ENCODE assay signal across 8 cellular contexts in genomic region chr6:42050011-42050896, GRCh38. TPM values are rescaled to one million over a fixed set of nuclear protein-coding genes. Genes with fewer than 3 reads are reported as not detected.
DNase-seq lines count a peak whose midpoint lies in the region; ATAC-seq, FAIRE-seq and TF ChIP-seq lines count a peak whose summit lies in the region.

TSS of gene TAF8 (plus strand) at chr6:42050524. CDS start at chr6:42050542, 18 bp downstream.

- peak within 1 kb of the TSS; percentile 82 to 93 (median 89) for H3K27ac ChIP-seq in adrenal gland
- peak within 1 kb of the TSS; percentile 87 to 98 (median 94) for H3K27ac ChIP-seq in heart left ventricle
- H3K27ac ChIP-seq in upper lobe of left lung = peak within 1 kb of the TSS; percentile 86 to 98 (median 90)

- H3K9me3 Mint-ChIP-seq in T-cell = no peaks in the 10 kb centered on the region

- WGBS in adrenal gland, 4 donors = 10 to 21% (median 14%) methylated on average over 28 to 71 of the region's 71 CpGs
- 11 to 17% (median 14%) methylated on average over 65 to 71 of the region's 71 CpGs for WGBS in heart left ventricle, 4 donors
- WGBS in upper lobe of left lung, 2 donors = 9 to 11% methylated on average over 65 to 69 of the region's 71 CpGs

- H3K4me3 Mint-ChIP-seq in T-cell = peak within 1 kb of the TSS; percentile 93 to 99 (median 98)

- H3K4me1 ChIP-seq in adrenal gland (replicated peaks in 1 of 2) (peaks cover 30 to 75% of the 10 kb centered on the region in 2 donors), heart left ventricle (peaks cover 4 to 80% (median 52%) of the 10 kb centered on the region in 12 donors), upper lobe of left lung (peaks cover 44 to 68% (median 50%) of the 10 kb centered on the region in 4 donors)

- no peaks in the 10 kb centered on the region for H3K27me3 Mint-ChIP-seq in T-cell

- POLR2A ChIA-PET in T-cell (lab: Charles Lee) = interaction anchor here (0.6 to 1.4 kb wide), 6 partner anchors 11 to 718 kb away, joined by 5 to 7 read pairs (median 6); partner anchors contain the start of genes BYSL (in 1 of the 2), MED20 (in 1 of the 2) and TOMM6 (in 1 of the 2)

- peak; percentile 94 for FAIRE-seq in GM12892 (lab: Jason Lieb, UNC)

- CTCF ChIA-PET in T-cell (lab: Charles Lee) = interaction anchor here (0.5 to 1.8 kb wide), 17 partner anchors 10 to 523 kb away, joined by 3 to 19 read pairs (median 4); partner anchors contain the start of genes BYSL (in 1 of the 2), FRS3 (in 1 of the 2), MED20 (in 1 of the 2) and TOMM6 (in 1 of the 2)

- H3K27ac Mint-ChIP-seq in T-cell = peak within 1 kb of the TSS; percentile 97 to 98

- H3K27me3 ChIP-seq in adrenal gland = no peaks in the 10 kb centered on the region
- H3K27me3 ChIP-seq in heart left ventricle = no peaks in the 10 kb centered on the region
- H3K27me3 ChIP-seq in upper lobe of left lung = no peaks in the 10 kb centered on the region

- H3K4me1 Mint-ChIP-seq in T-cell = peaks cover 62 to 72% (median 62%) of the 10 kb centered on the region in 3 donors

- H3K36me3 ChIP-seq in adrenal gland (replicated peaks in 1 of 2) (peaks cover 0 to 34% of the 10 kb centered on the region in 2 donors), heart left ventricle (peaks cover 0 to 38% (median 33%) of the 10 kb centered on the region in 9 donors), upper lobe of left lung (peaks cover 0 to 31% (median 18%) of the 10 kb centered on the region in 4 donors)

- H3K9me3 ChIP-seq in adrenal gland (replicated peaks in 1 of 3) = no peaks in the 10 kb centered on the region
- H3K9me3 ChIP-seq in heart left ventricle = no peaks in the 10 kb centered on the region
- H3K9me3 ChIP-seq in upper lobe of left lung = no peaks in the 10 kb centered on the region

- TF ChIP-seq POLR2A in GM12892 (IDR thresholded peaks at IDR 0.05; ENCODE audit: low read depth, low read length) = peak; percentile 100
- peak; percentile 92 to 94 for TF ChIP-seq POLR2A in adrenal gland (IDR thresholded peaks at IDR 0.05)
- TF ChIP-seq POLR2A in heart left ventricle (IDR thresholded peaks at IDR 0.05) = peak in 1 of 2 donors; percentile 82
- TF ChIP-seq POLR2A in upper lobe of left lung (IDR thresholded peaks at IDR 0.05) = peak; percentile 68 to 95 (median 81)

- intact Hi-C loops in adrenal gland (cut with DNase I) = no loop called here
- intact Hi-C loops in heart left ventricle (cut with DNase I) = no loop called here
- intact Hi-C loops in posterior vena cava (cut with DNase I) = no loop called here

- peak; percentile 84 for DNase-seq in GM12892 (ENCODE audit: insufficient read length)
- peak; percentile 95 for DNase-seq in NCI-H146 (lab: John Stamatoyannopoulos, UW)
- peak; percentile 76 to 90 (median 83) for DNase-seq in T-cell
- DNase-seq in adrenal gland = peak; percentile 92 to 98 (median 97)
- DNase-seq in heart left ventricle = peak; percentile 92 to 96 (median 94)
- DNase-seq in posterior vena cava (ENCODE audit: low spot score) = peak; percentile 97
- peak; percentile 94 to 97 for DNase-seq in upper lobe of left lung

- ATAC-seq in HG02852 (IDR thresholded peaks at IDR 0.05; ENCODE audit: unreplicated experiment) (peak; percentile 76), T-cell (replicated peaks in 1 of 4) (peak; percentile 62 to 69 (median 63)), heart left ventricle (peak; percentile 82 to 88 (median 84)), upper lobe of left lung (ENCODE audit: low FRiP score in 2 of 2) (peak; percentile 91 to 92)

- H3K36me3 Mint-ChIP-seq in T-cell = peaks cover 24% of the 10 kb centered on the region

- TF ChIP-seq CTCF in adrenal gland (IDR thresholded peaks at IDR 0.05) (peak in 1 of 6 experiments; percentile 10), heart left ventricle (IDR thresholded peaks at IDR 0.05) (no peak), upper lobe of left lung (IDR thresholded peaks at IDR 0.05) (peak in 1 of 6 experiments; percentile 30)

- H3K4me3 ChIP-seq in adrenal gland (peak within 1 kb of the TSS; percentile 16 to 93 (median 63)), heart left ventricle (peak within 1 kb of the TSS; percentile 47 to 87 (median 76)), upper lobe of left lung (peak within 1 kb of the TSS; percentile 33 to 92 (median 80))

- peak in 1 of 4 donors; percentile 49 for TF ChIP-seq EP300 in upper lobe of left lung (IDR thresholded peaks at IDR 0.05)

RNA-seq across cellular contexts. Expression of gene TAF8, which starts in this region (rescaled TPM):
- polyA plus RNA-seq in GM12892 (2012; ENCODE audit: missing spikeins) = 11.4 TPM
- total RNA-seq in T-cell = 10 to 100 TPM; 46.0 to 55.5 (median 47.6) TPM
- total RNA-seq in adrenal gland = 10 to 100 TPM; 16.4 to 83.7 (median 30.5) TPM
- polyA plus RNA-seq in adrenal gland = 10 to 100 TPM; 10.1 to 12.7 (median 12.5) TPM
- total RNA-seq in heart left ventricle = 10 to 100 TPM; 24.4 to 38.7 (median 28.4) TPM
- polyA plus RNA-seq in heart left ventricle = 10 to 100 TPM; 18.5 to 24.7 TPM
- 10 to 100 TPM; 16.6 to 18.6 TPM for total RNA-seq in posterior vena cava
- total RNA-seq in upper lobe of left lung = 10 to 100 TPM; 23.0 to 67.1 (median 34.4) TPM

Comparison
In these comparisons a context has a peak if more than half of its experiments do, and no peak if none do; other contexts are left out.
1. Peak in every context shown above with its lines: DNase-seq, ATAC-seq, H3K4me3 ChIP-seq and H3K27ac ChIP-seq.